6 cellular contexts compared by ENCODE assay signal in genomic region chr6:16269442-16270070, GRCh38. TPM values are rescaled to one million over a fixed set of nuclear protein-coding genes. Genes with fewer than 3 reads are reported as not detected.
DNase-seq lines count a peak whose midpoint lies in the region; ATAC-seq, FAIRE-seq and TF ChIP-seq lines count a peak whose summit lies in the region.
"Not testable (repeated sequence)": the region's sequence is repeated elsewhere in the genome, so short reads cannot be mapped to it uniquely, and the experiment has no call there.
"Had no signal": no experiment of that assay in that cellular context is flagged by ENCODE, and none has a peak within 500 bp of the region (broad histone marks: within the 10 kb centered on the region; RNA-seq: fewer than 3 reads in every experiment).

No MANE protein-coding gene starts in this region.

- 45% methylated on average over 7 of the region's 7 CpGs for WGBS in K562 (ENCODE audit: insufficient coverage, low coverage, missing lambda C conversion rate)

- TF ChIP-seq EP300 in K562 (IDR thresholded peaks at IDR 0.05; ENCODE audit: low read length): 0 out of 2 replicates have a peak, but pooled peaks have one; percentile 6

- not testable (repeated sequence) for BruUV-seq in K562 (replicated peaks; lab: Mats Ljungman, UMichigan)

- TF ChIP-seq CTCF in K562 (IDR thresholded peaks at IDR 0.05 in 2 of 3, conservative IDR thresholded peaks at IDR 0.05 in 1 of 3; ENCODE audit: insufficient read depth in 2 of 3, low read depth in 1 of 3, low read length in 3 of 3); right atrium auricular region (IDR thresholded peaks at IDR 0.05): not testable (repeated sequence)

- in situ Hi-C loops in K562 (cut with MboI): not testable (repeated sequence)

- H3K9me2 ChIP-seq in Karpas-422 (replicated peaks; ENCODE audit: insufficient read depth, low read length): not testable (repeated sequence)

- H3K79me2 ChIP-seq in Karpas-422 (ENCODE audit: low read length): not testable (repeated sequence)
- peaks cover 45% of the 10 kb centered on the region for H3K79me2 ChIP-seq in K562 (ENCODE audit: control insufficient read depth, insufficient read depth, low read length)

- H3K27me3 ChIP-seq in BLaER1 treated with 17β-estradiol and CSF1 and Interleukin-3, amounts not matched to agents 10 nM and 100 nM: peaks cover 0 to 37% (median 11%) of the 10 kb centered on the region in 11 experiments; a peak in 11 of 22 replicates
- H3K27me3 ChIP-seq in Karpas-422 (ENCODE audit: low read length); K562 (ENCODE audit: control insufficient read depth in 2 of 2, insufficient read depth in 2 of 2, low read length in 2 of 2); right atrium auricular region; stomach smooth muscle (ENCODE audit: control insufficient read depth in 1 of 2, insufficient read depth in 2 of 2, low read length in 2 of 2): not testable (repeated sequence)

- not testable (repeated sequence) for H2AFZ ChIP-seq in Karpas-422 (ENCODE audit: low read length); K562 (ENCODE audit: low read depth, low read length)

- FAIRE-seq in K562 (lab: Jason Lieb, UNC): not testable (repeated sequence)

- peaks cover 16 to 75% (median 58%) of the 10 kb centered on the region in 10 experiments for H3K4me1 ChIP-seq in BLaER1 treated with 17β-estradiol and CSF1 and Interleukin-3, amounts not matched to agents 10 nM and 100 nM
- H3K4me1 ChIP-seq in Karpas-422 (ENCODE audit: low read length): not testable (repeated sequence)
- peaks cover 24 to 53% of the 10 kb centered on the region in 2 experiments for H3K4me1 ChIP-seq in K562 (replicated peaks in 1 of 2; ENCODE audit: control insufficient read depth in 2 of 2, insufficient read depth in 2 of 2, low read length in 2 of 2)
- peaks cover 0 to 17% of the 10 kb centered on the region in 2 donors for H3K4me1 ChIP-seq in right atrium auricular region
- peaks cover 10% of the 10 kb centered on the region for H3K4me1 ChIP-seq in stomach smooth muscle (ENCODE audit: control insufficient read depth, insufficient read depth, low read length)

- H3K36me3 ChIP-seq in BLaER1 treated with 17β-estradiol and CSF1 and Interleukin-3, amounts not matched to agents 10 nM and 100 nM; Karpas-422 (ENCODE audit: insufficient read depth, low read length); right atrium auricular region; stomach smooth muscle (ENCODE audit: control insufficient read depth in 2 of 2, insufficient read depth in 2 of 2, low read length in 2 of 2): not testable (repeated sequence)
- H3K36me3 ChIP-seq in K562 (ENCODE audit: control insufficient read depth, insufficient read depth, low read length): peaks cover 23% of the 10 kb centered on the region

- not testable (repeated sequence) for TF ChIP-seq RAD21 in K562 (CRISPR knock-in tag; conservative IDR thresholded peaks at IDR 0.05 in 1 of 2, IDR thresholded peaks at IDR 0.05 in 1 of 2)

- not testable (repeated sequence) for H3K4me3 ChIP-seq in BLaER1 treated with 17β-estradiol and CSF1 and Interleukin-3, amounts not matched to agents 10 nM and 100 nM; Karpas-422 (ENCODE audit: low read length); K562; right atrium auricular region; stomach smooth muscle (ENCODE audit: low read length in 2 of 2)

- CTCF ChIA-PET in K562 (lab: Yijun Ruan, JAX; ENCODE audit: low intra/inter-chr PET ratio): not testable (repeated sequence)

- peak; percentile 74 for TF ChIP-seq POLR2A in K562 (conservative IDR thresholded peaks at IDR 0.05)

- H3K9ac ChIP-seq in BLaER1 treated with 17β-estradiol and CSF1 and Interleukin-3, amounts not matched to agents 10 nM and 100 nM; Karpas-422 (ENCODE audit: low read length); stomach smooth muscle (ENCODE audit: low read length in 2 of 2): not testable (repeated sequence)
- H3K9ac ChIP-seq in K562 (ENCODE audit: insufficient read depth in 1 of 2, low read depth in 2 of 2, low read length in 2 of 2): peak overlapping the region in 1 of 2 experiments; percentile 59; a peak in 2 of 4 replicates

- not testable (repeated sequence) for H4K20me1 ChIP-seq in BLaER1 treated with 17β-estradiol and CSF1 and Interleukin-3, amounts not matched to agents 10 nM and 100 nM; Karpas-422 (ENCODE audit: insufficient read depth, low read depth, low read length); K562 (replicated peaks; ENCODE audit: control insufficient read depth, insufficient read depth, low read length)

- peak overlapping the region in 6 of 11 experiments; percentile 3 to 54 (median 34); a peak in 10 of 22 replicates for H3K4me2 ChIP-seq in BLaER1 treated with 17β-estradiol and CSF1 and Interleukin-3, amounts not matched to agents 10 nM and 100 nM
- not testable (repeated sequence) for H3K4me2 ChIP-seq in Karpas-422 (ENCODE audit: low read depth, low read length, poor library complexity, severe bottlenecking)
- peak overlapping the region; percentile 68 for H3K4me2 ChIP-seq in K562 (ENCODE audit: insufficient read depth, low read length)

- POLR2A ChIA-PET in K562 (lab: Yijun Ruan, JAX): interaction anchor here (0.6 to 1.9 kb wide), 11 partner anchors 12 to 1166 kb away, joined by 3 to 6 read pairs (median 4); partner anchors contain the start of gene GMPR

- H3K9me3 ChIP-seq in BLaER1 treated with 17β-estradiol and CSF1 and Interleukin-3, amounts not matched to agents 10 nM and 100 nM (replicated peaks in 1 of 11); Karpas-422 (ENCODE audit: low read length); K562 (replicated peaks; ENCODE audit: control insufficient read depth, insufficient read depth, low read depth, low read length); right atrium auricular region; stomach smooth muscle (ENCODE audit: control insufficient read depth in 2 of 2, low read length in 2 of 2): not testable (repeated sequence)

- ATAC-seq in K562: not testable (repeated sequence)

- H3K27ac ChIP-seq in BLaER1 treated with 17β-estradiol and CSF1 and Interleukin-3, amounts not matched to agents 10 nM and 100 nM: peak overlapping the region in 3 of 11 experiments; percentile 3 to 20 (median 17); a peak in 3 of 22 replicates
- not testable (repeated sequence) for H3K27ac ChIP-seq in Karpas-422 (ENCODE audit: low read length)
- H3K27ac ChIP-seq in K562 (ENCODE audit: extremely low read depth, low read depth, low read length): peak overlapping the region; percentile 83
- H3K27ac ChIP-seq in right atrium auricular region: peak overlapping the region; percentile 57 to 63
- H3K27ac ChIP-seq in stomach smooth muscle (ENCODE audit: low read length): peak overlapping the region; percentile 18

- H3K9me1 ChIP-seq in K562 (ENCODE audit: control insufficient read depth, insufficient read depth, low read length): not testable (repeated sequence)

- intact Hi-C loops in K562 (cut with micrococcal nuclease): loop anchor here (1.0 to 10.0 kb wide), 4 partner anchors 54 to 575 kb away; no protein-coding TSS in a partner anchor

- DNase-seq in Karpas-422: peak; percentile 1
- peak in 1 of 4 experiments; percentile 32 for DNase-seq in K562 (ENCODE audit: extremely low read depth in 1 of 4, low spot score in 3 of 4)
- DNase-seq in right atrium auricular region (ENCODE audit: low spot score): not testable (repeated sequence)

TF ChIP-seq in K562, 482 proteins besides CTCF, POLR2A, EP300 and RAD21 (continues in another document):
- 0 out of 2 replicates have a peak, but pooled peaks have one; percentile 13 for TF ChIP-seq ZNF274 (IDR thresholded peaks at IDR 0.05; ENCODE audit: borderline replicate concordance, low read depth, low read length)
- peak; percentile 8 to 38; a peak in 1 of 4 replicates for TF ChIP-seq KDM1A (IDR thresholded peaks at IDR 0.05)

RNA-seq across cellular contexts. Expression of gene GMPR, which starts 31.2 kb away (rescaled TPM):
- total RNA-seq in Karpas-422 (2014; rRNA removed; shearing (Covaris generic); ENCODE audit: low replicate concordance): not detected in 2 replicates
- 58.9 and 89.1 TPM in 2 replicates for total RNA-seq in K562 (2011; cell fraction: chromatin; rRNA removed; ENCODE audit: low replicate concordance)
- 52.6 and 53.0 TPM in 2 replicates for total RNA-seq in K562 (2011; cell fraction: nucleolus; rRNA removed)
- total RNA-seq in K562 (2011; cell fraction: nucleoplasm; rRNA removed): 58.1 and 58.7 TPM in 2 replicates
- total RNA-seq in K562 (2014; rRNA removed) (42.5 and 46.2 TPM in 2 replicates), K562 (2014; rRNA removed; fragmentation: Illumina TruSeq; extraction: Trizol) (34.1 and 34.6 TPM in 2 replicates), K562 (2015; rRNA removed; fragmentation: Illumina TruSeq; extraction: Trizol) (52.9 and 53.5 TPM in 2 replicates), K562 (2021) (64.1 and 73.7 TPM in 2 replicates), right atrium auricular region (10 to 100 TPM; 70.1 to 89.5 TPM)
- polyA plus RNA-seq in K562 (2011; rRNA removed) (66.7 and 72.1 TPM in 2 replicates), K562 (2014; fragmentation: Illumina TruSeq; extraction: Trizol) (83.7 and 85.6 TPM in 2 replicates), K562 (2014; fragmentation: Nextera tagmentation; extraction: Ambion mirVana) (10 to 100 TPM; 42.0 to 47.8 TPM), K562 (2014; rRNA removed) (45.6 and 49.8 TPM in 2 replicates)
- polyA plus RNA-seq in K562 (2011; cell fraction: cytosol; rRNA removed): 97.7 and 111 TPM in 2 replicates
- polyA plus RNA-seq in K562 (2011; cell fraction: nucleus; rRNA removed): 50.2 and 57.5 TPM in 2 replicates
- 80.2 and 117 TPM in 2 replicates for polyA plus RNA-seq in K562 (2012)
- 82.0 and 85.1 TPM in 2 replicates for polyA minus RNA-seq in K562 (2011; rRNA and poly(A)+ RNA removed)
- 38.0 and 45.0 TPM in 2 replicates for polyA minus RNA-seq in K562 (2011; cell fraction: cytosol; rRNA and poly(A)+ RNA removed)
- polyA minus RNA-seq in K562 (2011; cell fraction: nucleus; rRNA and poly(A)+ RNA removed): 26.5 and 45.9 TPM in 2 replicates
- total RNA-seq: CD4-positive, alpha-beta memory T cell had no signal

Comparison
In these comparisons a context has a peak if more than half of its experiments do, and no peak if none do; other contexts are left out.
1. RNA of gene GMPR, which starts 31.2 kb away (total RNA-seq): 70.1 to 89.5 TPM in right atrium auricular region and 34.1 to 89.1 TPM in K562; not detected in Karpas-422; every median in the first group is over 10 times any median in the second.